ENCODE assay signal across 14 cellular contexts in genomic region chr10:112209534-112210200, GRCh38. TPM values are rescaled to one million over a fixed set of nuclear protein-coding genes. Genes with fewer than 3 reads are reported as not detected.
DNase-seq lines count a peak whose midpoint lies in the region; ATAC-seq lines count a peak whose summit lies in the region.
"Had no signal": no experiment of that assay in that cellular context is flagged by ENCODE, and none has a peak within 500 bp of the region (broad histone marks: within the 10 kb centered on the region; RNA-seq: fewer than 3 reads in every experiment).

No MANE protein-coding gene starts in this region.

- H3K23ac ChIP-seq in neuronal stem cell (ENCODE audit: low read depth, low read length, poor library complexity), result no peak overlapping the region

- H3K4ac ChIP-seq in neuronal stem cell (ENCODE audit: low read length), result no peak overlapping the region

- H3K4me1 Mint-ChIP-seq in naive thymus-derived CD8-positive, alpha-beta T cell, result no peaks in the 10 kb centered on the region

- H3K9me3 ChIP-seq in neuronal stem cell (replicated peaks in 1 of 2; ENCODE audit: control insufficient read depth in 2 of 2, insufficient read depth in 1 of 2, low read depth in 1 of 2, low read length in 2 of 2), result no peaks in the 10 kb centered on the region
- no peaks in the 10 kb centered on the region; the same call in 1 of the 2 replicates for H3K9me3 ChIP-seq in SJCRH30 (replicated peaks)
- H3K9me3 ChIP-seq: BLaER1 treated with 17β-estradiol and CSF1 and Interleukin-3, amounts not matched to agents 10 nM and 100 nM; stomach had no signal

- H2AK5ac ChIP-seq in neuronal stem cell (ENCODE audit: low read depth, low read length), result no peak overlapping the region

- DNase-seq in ELR (ENCODE audit: low read depth), result peak; percentile 57
- DNase-seq in RKO (ENCODE audit: low spot score), result peak; percentile 29
- peak; percentile 34 for DNase-seq in fibroblast of peridontal ligament (ENCODE audit: extremely low read depth)
- no peak for DNase-seq in neuronal stem cell (ENCODE audit: low spot score)
- no peak for DNase-seq in naive thymus-derived CD8-positive, alpha-beta T cell
- no peak for DNase-seq in NCI-H524 (lab: John Stamatoyannopoulos, UW)
- no peak for DNase-seq in SJCRH30
- DNase-seq: activated naive CD4-positive, alpha-beta T cell; DND-41; NCI-H1417 treated with DMSO at 0.1 percent for 48 hours; NCI-H524 treated with DMSO at 0.1 percent for 48 hours; stomach had no signal

- peak overlapping the region in 1 of 2 donors; percentile 56 for H3K4me3 ChIP-seq in neuronal stem cell (ENCODE audit: low read length in 2 of 2)
- no peak overlapping the region for H3K4me3 ChIP-seq in SJCRH30
- H3K4me3 ChIP-seq: BLaER1 treated with 17β-estradiol and CSF1 and Interleukin-3, amounts not matched to agents 10 nM and 100 nM; stomach had no signal

- H3K18ac ChIP-seq in neuronal stem cell (ENCODE audit: low read length), result no peak overlapping the region

- peaks cover 3 to 47% (median 18%) of the 10 kb centered on the region in 5 donors for H3K27me3 Mint-ChIP-seq in naive thymus-derived CD8-positive, alpha-beta T cell

- H2BK12ac ChIP-seq in neuronal stem cell (ENCODE audit: low read length), result no peak overlapping the region

- WGBS in neuronal stem cell (ENCODE audit: extremely low coverage in 2 of 2, insufficient read length in 2 of 2, insufficient replicate concordance in 1 of 2), 2 donors, result no CpG with 5 or more reads among the region's 7 CpGs

- H4K91ac ChIP-seq in neuronal stem cell (ENCODE audit: low read depth, low read length, poor library complexity), result no peak overlapping the region

- no peak overlapping the region for H3K27ac Mint-ChIP-seq in naive thymus-derived CD8-positive, alpha-beta T cell

- no peak overlapping the region for H3K4me2 ChIP-seq in neuronal stem cell (ENCODE audit: insufficient read depth, low read length, poor library complexity, severe bottlenecking)
- H3K4me2 ChIP-seq: BLaER1 treated with 17β-estradiol and CSF1 and Interleukin-3, amounts not matched to agents 10 nM and 100 nM had no signal

- no peak for ATAC-seq in naive thymus-derived CD8-positive, alpha-beta T cell
- no peak for ATAC-seq in HG02798 (IDR thresholded peaks at IDR 0.05; ENCODE audit: poor library complexity, unreplicated experiment)

- no peak overlapping the region for H3K4me3 Mint-ChIP-seq in naive thymus-derived CD8-positive, alpha-beta T cell

- H4K8ac ChIP-seq in neuronal stem cell (ENCODE audit: low read depth, low read length), result no peak overlapping the region

- no peak overlapping the region for H2BK5ac ChIP-seq in neuronal stem cell (ENCODE audit: low read length)

- peak overlapping the region; percentile 46 for H2AFZ ChIP-seq in neuronal stem cell (ENCODE audit: low read length)

- H2BK15ac ChIP-seq in neuronal stem cell (ENCODE audit: low read length), result no peak overlapping the region

- no peak overlapping the region for H3K14ac ChIP-seq in neuronal stem cell (ENCODE audit: low read length)

- H3K4me1 ChIP-seq in neuronal stem cell (ENCODE audit: control insufficient read depth in 2 of 2, insufficient read depth in 1 of 2, low read depth in 1 of 2, low read length in 2 of 2) (peaks cover 8 to 16% of the 10 kb centered on the region in 2 donors), SJCRH30 (no peaks in the 10 kb centered on the region)
- H3K4me1 ChIP-seq: BLaER1 treated with 17β-estradiol and CSF1 and Interleukin-3, amounts not matched to agents 10 nM and 100 nM had no signal

- no peak overlapping the region for H2BK120ac ChIP-seq in neuronal stem cell (ENCODE audit: low read depth, low read length)

- no peaks in the 10 kb centered on the region for H3K79me1 ChIP-seq in neuronal stem cell (ENCODE audit: low read depth, low read length)

- H3K27me3 ChIP-seq in neuronal stem cell (ENCODE audit: control insufficient read depth in 3 of 3, insufficient read depth in 3 of 3, low read depth in 1 of 3, low read length in 3 of 3) (peaks cover 0 to 3% (median 0%) of the 10 kb centered on the region in 3 experiments), SJCRH30 (peaks cover under 1% of the 10 kb centered on the region; the same call in 1 of the 2 replicates)
- H3K27me3 ChIP-seq: BLaER1 treated with 17β-estradiol and CSF1 and Interleukin-3, amounts not matched to agents 10 nM and 100 nM had no signal

- H3K36me3 Mint-ChIP-seq in naive thymus-derived CD8-positive, alpha-beta T cell, result no peaks in the 10 kb centered on the region

- H3K27ac ChIP-seq in neuronal stem cell (replicated peaks; ENCODE audit: low read length), result no peak overlapping the region
- no peak overlapping the region for H3K27ac ChIP-seq in SJCRH30
- H3K27ac ChIP-seq: BLaER1 treated with 17β-estradiol and CSF1 and Interleukin-3, amounts not matched to agents 10 nM and 100 nM; stomach had no signal

- H3K9ac ChIP-seq in neuronal stem cell (ENCODE audit: low read depth, low read length, poor library complexity), result no peak overlapping the region
- H3K9ac ChIP-seq: BLaER1 treated with 17β-estradiol and CSF1 and Interleukin-3, amounts not matched to agents 10 nM and 100 nM had no signal

- POLR2A ChIA-PET in naive thymus-derived CD8-positive, alpha-beta T cell (lab: Charles Lee), result no interaction called here

- no peaks in the 10 kb centered on the region for H3K36me3 ChIP-seq in neuronal stem cell (replicated peaks in 1 of 2; ENCODE audit: control insufficient read depth in 2 of 2, insufficient read depth in 2 of 2, low read length in 2 of 2)
- no peaks in the 10 kb centered on the region for H3K36me3 ChIP-seq in SJCRH30
- H3K36me3 ChIP-seq: BLaER1 treated with 17β-estradiol and CSF1 and Interleukin-3, amounts not matched to agents 10 nM and 100 nM; stomach had no signal

- peaks cover 0 to 5% (median 0%) of the 10 kb centered on the region in 9 donors for H3K9me3 Mint-ChIP-seq in naive thymus-derived CD8-positive, alpha-beta T cell

RNA-seq across cellular contexts. Expression of gene GPAM, which starts 26.1 kb away (rescaled TPM):
- 5.9 TPM for polyA plus RNA-seq in neuronal stem cell (2013, experiment 1 of 2)
- 6.1 TPM for polyA plus RNA-seq in neuronal stem cell (2013, experiment 2 of 2)
- total RNA-seq in naive thymus-derived CD8-positive, alpha-beta T cell, result 1 to 10 TPM; 7.4 to 8.4 TPM
- 1 to 10 TPM; 1.6 to 3.0 (median 2.2) TPM for polyA plus RNA-seq in naive thymus-derived CD8-positive, alpha-beta T cell
- 22.7 and 23.7 TPM in 2 replicates for total RNA-seq in SJCRH30 (2014; rRNA removed; shearing (Covaris generic))

Comparison
In these comparisons a context has a peak if more than half of its experiments do, and no peak if none do; other contexts are left out.
1. DNase-seq: peak in ELR (single experiment), RKO (single experiment) and fibroblast of peridontal ligament (single experiment); none in neuronal stem cell (single experiment), naive thymus-derived CD8-positive, alpha-beta T cell (0 of 10), NCI-H524 (0 of 2) and SJCRH30 (0 of 2).